ENCODE assay signal across 22 cellular contexts in the genomic region with DNA sequence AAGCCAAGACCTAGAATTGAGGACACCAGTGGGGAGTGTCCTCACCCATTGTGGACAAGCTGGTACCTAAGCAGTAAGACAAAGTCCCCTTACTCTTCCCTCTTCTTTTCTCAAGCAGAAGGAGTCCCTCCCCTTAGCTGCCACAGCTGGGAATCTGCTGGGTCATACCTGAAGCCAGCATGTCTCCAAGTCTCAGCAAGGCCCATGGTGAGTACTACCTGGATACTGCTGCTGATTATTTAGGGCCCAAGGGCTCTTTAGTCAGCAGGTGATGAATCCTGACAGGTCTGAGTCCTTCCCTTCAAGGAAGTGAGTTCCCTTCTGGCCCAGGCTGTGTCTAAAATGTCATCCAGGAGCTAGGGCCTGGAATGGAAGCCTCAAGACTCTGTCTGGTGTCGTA.
"Had no signal": no experiment of that assay in that cellular context is flagged by ENCODE, and none has a peak within 500 bp of the region (broad histone marks: within the 10 kb centered on the region; RNA-seq: fewer than 3 reads in every experiment).

No MANE protein-coding gene starts in this region.

- H3K9me3 ChIP-seq: gastroesophageal sphincter, mucosa of descending colon, neutrophil, psoas muscle, right lobe of liver, suprapubic skin, thyroid gland, upper lobe of left lung had no signal

- DNase-seq: effector CD4-positive, alpha-beta T cell; glutamatergic neuron; immature natural killer cell; kidney; left cardiac atrium; left ventricle myocardium superior; mucosa of descending colon; naive thymus-derived CD8-positive, alpha-beta T cell; psoas muscle; retina; right lobe of liver; stimulated activated CD4-positive, alpha-beta T cell treated with anti-CD3 and anti-CD28 coated beads, Interleukin-4, amount 100 ng/mL, for 1 hour; stimulated activated CD8-positive, alpha-beta memory T cell treated with anti-CD3 and anti-CD28 coated beads, Interleukin-4, amount 100 ng/mL, for 48 hours; stimulated activated naive CD8-positive, alpha-beta T cell treated with anti-CD3 and anti-CD28 coated beads, Interleukin-15, Interleukin-2, amounts not matched to agents 100 U/mL and 50 U/mL, for 24 hours; thyroid gland; upper lobe of left lung had no signal

- H3K4me1 ChIP-seq: psoas muscle, right lobe of liver, suprapubic skin, thyroid gland had no signal

- H3K4me3 ChIP-seq: coronary artery, esophagus muscularis mucosa, gastroesophageal sphincter, mucosa of descending colon, psoas muscle, right lobe of liver, suprapubic skin, thyroid gland, upper lobe of left lung had no signal

- ATAC-seq: gastroesophageal sphincter; left cardiac atrium; left ventricle myocardium superior; mucosa of descending colon; naive thymus-derived CD8-positive, alpha-beta T cell; psoas muscle; right lobe of liver; stimulated activated naive CD8-positive, alpha-beta T cell treated with anti-CD3 and anti-CD28 coated beads, Interleukin-15, Interleukin-2, amounts not matched to agents 100 U/mL and 50 U/mL, for 24 hours had no signal

- FAIRE-seq: endothelial cell of umbilical vein, kidney had no signal

- H3K27ac ChIP-seq: coronary artery, esophagus muscularis mucosa, gastroesophageal sphincter, neutrophil, psoas muscle, right lobe of liver, suprapubic skin, thyroid gland, upper lobe of left lung had no signal

- H3K27me3 ChIP-seq: esophagus muscularis mucosa, gastroesophageal sphincter, neutrophil, right lobe of liver, suprapubic skin, thyroid gland, upper lobe of left lung had no signal

- H3K36me3 ChIP-seq: esophagus muscularis mucosa, gastroesophageal sphincter, neutrophil, right lobe of liver, suprapubic skin, thyroid gland, upper lobe of left lung had no signal
